Comparison of ENCODE assay signal across 21 cellular contexts in genomic region chrX:152946681-152947080, GRCh38. TPM values are rescaled to one million over a fixed set of nuclear protein-coding genes. Genes with fewer than 3 reads are reported as not detected.
A peak's percentile ranks its signal among the peaks of the same experiment; 100 is the strongest.
DNase-seq lines count a peak whose midpoint lies in the region; ATAC-seq and TF ChIP-seq lines count a peak whose summit lies in the region.
"Had no signal": no experiment of that assay in that cellular context is flagged by ENCODE, and none has a peak within 500 bp of the region (broad histone marks: within the 10 kb centered on the region; RNA-seq: fewer than 3 reads in every experiment).

No MANE protein-coding gene starts in this region.

- H3K36me3 Mint-ChIP-seq in chondrocyte (ENCODE audit: low read depth): peaks cover 7% of the 10 kb centered on the region

- 74 to 98% (median 91%) methylated on average over 4 to 6 of the region's 6 CpGs for WGBS in spleen, 5 donors

- H3K4me1 ChIP-seq in spleen: peaks cover 0 to 10% (median 3%) of the 10 kb centered on the region in 6 donors

- no peaks in the 10 kb centered on the region for H3K9me3 ChIP-seq in spleen
- H3K9me3 ChIP-seq: A549 had no signal

- TF ChIP-seq POLR2A in spleen (IDR thresholded peaks at IDR 0.05): no peak

- no peaks in the 10 kb centered on the region for H3K27me3 Mint-ChIP-seq in chondrocyte (ENCODE audit: low read depth)
- H3K27me3 Mint-ChIP-seq: B cell; CD4-positive, alpha-beta T cell had no signal

- no peak overlapping the region for H3K4me3 Mint-ChIP-seq in chondrocyte (ENCODE audit: unreplicated experiment)
- H3K4me3 Mint-ChIP-seq: B cell; CD4-positive, alpha-beta T cell; CD8-positive, alpha-beta memory T cell had no signal

- DNase-seq in activated CD8-positive, alpha-beta memory T cell treated with anti-CD3 and anti-CD28 coated beads, Interleukin-2, amount 50 U/mL, for 4 hours: peak; percentile 1
- no peak for DNase-seq in activated CD8-positive, alpha-beta memory T cell treated with anti-CD3 and anti-CD28 coated beads for 24 hours
- peak; percentile 68 for DNase-seq in chondrocyte (ENCODE audit: low spot score)
- DNase-seq in posterior vena cava (ENCODE audit: low spot score): peak; percentile 67
- DNase-seq in spleen: peak; percentile 38
- DNase-seq in D341Med (ENCODE audit: low spot score): no peak
- DNase-seq: AML-193; CD4-positive, alpha-beta T cell; CD8-positive, alpha-beta memory T cell; COR-L47; DMS79 treated with DMSO at 0.1 percent for 48 hours; GF-D8 had no signal

- no peak for ATAC-seq in GM18519 (IDR thresholded peaks at IDR 0.05; ENCODE audit: low FRiP score, unreplicated experiment)
- no peak for ATAC-seq in HG03354 (IDR thresholded peaks at IDR 0.05; ENCODE audit: poor library complexity, severe bottlenecking, unreplicated experiment)
- ATAC-seq: A549 had no signal

- H3K9me3 Mint-ChIP-seq in chondrocyte (ENCODE audit: low read depth): no peaks in the 10 kb centered on the region
- H3K9me3 Mint-ChIP-seq: CD4-positive, alpha-beta T cell; CD8-positive, alpha-beta memory T cell had no signal

- no peak overlapping the region for H3K4me3 ChIP-seq in spleen
- H3K4me3 ChIP-seq: A549; BLaER1 treated with 17β-estradiol and CSF1 and Interleukin-3, amounts not matched to agents 10 nM and 100 nM had no signal

- H3K27me3 ChIP-seq in spleen (replicated peaks in 1 of 7): no peaks in the 10 kb centered on the region

- intact Hi-C loops in posterior vena cava (cut with DNase I): no loop called here
- intact Hi-C loops in spleen (cut with DNase I; ENCODE audit: low total_unique reads): no loop called here

- no peak overlapping the region for H3K27ac Mint-ChIP-seq in chondrocyte (ENCODE audit: unreplicated experiment)
- H3K27ac Mint-ChIP-seq: B cell; CD4-positive, alpha-beta T cell; CD8-positive, alpha-beta memory T cell had no signal

- H3K4me1 Mint-ChIP-seq in chondrocyte (ENCODE audit: low read depth): peaks cover 9% of the 10 kb centered on the region

- TF ChIP-seq CTCF in chondrocyte (IDR thresholded peaks at IDR 0.05) (no peak), spleen (IDR thresholded peaks at IDR 0.05 in 8 of 11, conservative IDR thresholded peaks at IDR 0.05 in 3 of 11) (no peak)

- H3K27ac ChIP-seq in spleen: no peak overlapping the region
- H3K27ac ChIP-seq: 22Rv1; A549; BLaER1 treated with 17β-estradiol and CSF1 and Interleukin-3, amounts not matched to agents 10 nM and 100 nM; C4-2B had no signal

- peaks cover 0 to 20% (median 0%) of the 10 kb centered on the region in 6 donors for H3K36me3 ChIP-seq in spleen
- H3K36me3 ChIP-seq: BLaER1 treated with 17β-estradiol and CSF1 and Interleukin-3, amounts not matched to agents 10 nM and 100 nM had no signal

RNA-seq across cellular contexts. Expression of gene PNMA5, which starts 47.2 kb away (rescaled TPM):
- not detected in 3 replicates for total RNA-seq in chondrocyte
- not detected for total RNA-seq in posterior vena cava
- under 1 TPM in 6 of 7 donors, not detected in 1; 0.14 to 0.24 (median 0.17) TPM for total RNA-seq in spleen
- polyA plus RNA-seq in spleen: 1 to 10 TPM in 1 of 3 donors, under 1 TPM in 2; 0.35 to 1.0 (median 0.96) TPM
- total RNA-seq: A172; CD8-positive, alpha-beta memory T cell had no signal
- polyA plus RNA-seq: A549; BJ; CD8-positive, alpha-beta memory T cell had no signal

RNA-seq across cellular contexts. Expression of gene ZNF185, which starts 48.8 kb away (rescaled TPM):
- 6.0 to 14.0 TPM (median 13.7 TPM) in 3 replicates for total RNA-seq in chondrocyte
- 1 to 10 TPM; 2.8 to 7.9 TPM for total RNA-seq in posterior vena cava
- 10 to 100 TPM in 3 of 7 donors, 1 to 10 TPM in 4; 6.6 to 13.8 (median 8.3) TPM for total RNA-seq in spleen
- polyA plus RNA-seq in spleen: 1 to 10 TPM; 2.0 to 2.7 (median 2.4) TPM

Comparison
In these comparisons a context has a peak if more than half of its experiments do, and no peak if none do; other contexts are left out.
1. DNase-seq: peak in activated CD8-positive, alpha-beta memory T cell treated with anti-CD3 and anti-CD28 coated beads, Interleukin-2, amount 50 U/mL, for 4 hours (single experiment), chondrocyte (single experiment), posterior vena cava (single experiment) and spleen (single experiment); none in activated CD8-positive, alpha-beta memory T cell treated with anti-CD3 and anti-CD28 coated beads for 24 hours (single experiment) and D341Med (single experiment).